Comparison of ENCODE assay signal across 19 cellular contexts in the genomic region with DNA sequence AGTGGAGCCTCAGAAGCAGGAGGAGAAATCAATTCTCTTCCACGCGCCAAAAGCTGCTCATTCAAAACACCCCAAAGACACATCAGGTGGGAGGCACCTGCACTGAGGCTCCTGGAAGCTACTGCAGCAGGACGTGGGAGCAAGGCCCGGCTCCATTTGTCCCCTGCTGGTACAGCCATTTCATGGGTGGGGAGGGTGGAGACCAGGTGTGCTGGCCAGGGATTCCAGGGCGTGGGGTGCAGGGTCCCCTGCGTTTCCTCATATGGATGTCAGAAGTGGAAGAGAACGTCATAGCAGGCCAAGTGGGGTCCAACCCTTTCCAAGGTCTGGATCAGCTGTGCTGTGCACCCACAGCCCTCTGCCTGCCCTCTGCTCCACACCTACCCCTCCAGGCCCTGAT.
"Had no signal": no experiment of that assay in that cellular context is flagged by ENCODE, and none has a peak within 500 bp of the region (broad histone marks: within the 10 kb centered on the region; RNA-seq: fewer than 3 reads in every experiment).

No MANE protein-coding gene starts in this region.

- H3K9me3 ChIP-seq: SJSA1 had no signal

- DNase-seq: KBM-7, MV-4-11, NCI-H1048, NCI-H1105, NCI-H1694 treated with DMSO at 0.1 percent for 48 hours, NCI-H1930, NCI-H2081, NCI-H2171, NCI-H226, NCI-H446, NCI-H510A, NCI-H524 treated with DMSO at 0.1 percent for 48 hours, NCI-H69, NCI-H774, PC-3, SIG-M5 had no signal

- H3K4me1 ChIP-seq: SJSA1 had no signal

- ATAC-seq: Panc1, PC-3 had no signal

- H3K4me3 ChIP-seq: SJSA1, SK-N-MC had no signal

- H3K27ac ChIP-seq: SJSA1, SK-N-MC had no signal

- H3K36me3 ChIP-seq: SJSA1 had no signal
